In genomic region chr3:44969170-44969569, GRCh38 we compare ENCODE assay signal across 1 cellular context.
TF ChIP-seq lines count a peak whose summit lies in the region.

No MANE protein-coding gene starts in this region.

TF ChIP-seq in HCT116, 20 proteins besides CTCF, POLR2A, EP300 and RAD21:
- TF ChIP-seq CBX3 (IDR thresholded peaks at IDR 0.05; ENCODE audit: low read depth) (no peak), POLR2AphosphoS5 (IDR thresholded peaks at IDR 0.05; ENCODE audit: low read depth, low read length) (no peak), ELF1 (IDR thresholded peaks at IDR 0.05; ENCODE audit: borderline replicate concordance, low read depth) (no peak), REST (IDR thresholded peaks at IDR 0.05; ENCODE audit: low read depth) (no peak), YY1 (IDR thresholded peaks at IDR 0.05; ENCODE audit: extremely low read depth, insufficient replicate concordance, low read depth, low read length) (no peak), SRF (IDR thresholded peaks at IDR 0.05; ENCODE audit: low read depth) (no peak), CEBPB (IDR thresholded peaks at IDR 0.05; ENCODE audit: low read depth) (no peak), SP1 (IDR thresholded peaks at IDR 0.05; ENCODE audit: low read depth) (no peak), ZNF274 (IDR thresholded peaks at IDR 0.05; ENCODE audit: low read depth, low read length) (no peak), EGR1 (IDR thresholded peaks at IDR 0.05; ENCODE audit: low read depth) (no peak), EZH2phosphoT487 (IDR thresholded peaks at IDR 0.05; ENCODE audit: borderline replicate concordance) (no peak), ZFX (IDR thresholded peaks at IDR 0.05) (no peak), TCF7L2 (IDR thresholded peaks at IDR 0.05; ENCODE audit: borderline replicate concordance, extremely low read depth, insufficient read depth, insufficient read length) (no peak)
- TF ChIP-seq, protein P1, sequence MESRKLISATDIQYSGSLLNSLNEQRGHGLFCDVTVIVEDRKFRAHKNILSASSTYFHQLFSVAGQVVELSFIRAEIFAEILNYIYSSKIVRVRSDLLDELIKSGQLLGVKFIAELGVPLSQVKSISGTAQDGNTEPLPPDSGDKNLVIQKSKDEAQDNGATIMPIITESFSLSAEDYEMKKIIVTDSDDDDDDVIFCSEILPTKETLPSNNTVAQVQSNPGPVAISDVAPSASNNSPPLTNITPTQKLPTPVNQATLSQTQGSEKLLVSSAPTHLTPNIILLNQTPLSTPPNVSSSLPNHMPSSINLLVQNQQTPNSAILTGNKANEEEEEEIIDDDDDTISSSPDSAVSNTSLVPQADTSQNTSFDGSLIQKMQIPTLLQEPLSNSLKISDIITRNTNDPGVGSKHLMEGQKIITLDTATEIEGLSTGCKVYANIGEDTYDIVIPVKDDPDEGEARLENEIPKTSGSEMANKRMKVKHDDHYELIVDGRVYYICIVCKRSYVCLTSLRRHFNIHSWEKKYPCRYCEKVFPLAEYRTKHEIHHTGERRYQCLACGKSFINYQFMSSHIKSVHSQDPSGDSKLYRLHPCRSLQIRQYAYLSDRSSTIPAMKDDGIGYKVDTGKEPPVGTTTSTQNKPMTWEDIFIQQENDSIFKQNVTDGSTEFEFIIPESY (IDR thresholded peaks at IDR 0.05; ENCODE audit: extremely low read depth, insufficient replicate concordance, low read length): no peak
- TF ChIP-seq, protein P2, sequence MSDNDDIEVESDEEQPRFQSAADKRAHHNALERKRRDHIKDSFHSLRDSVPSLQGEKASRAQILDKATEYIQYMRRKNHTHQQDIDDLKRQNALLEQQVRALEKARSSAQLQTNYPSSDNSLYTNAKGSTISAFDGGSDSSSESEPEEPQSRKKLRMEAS (IDR thresholded peaks at IDR 0.05): no peak
TF ChIP-seq in HCT116: peak in this region for 0.
